1 cellular context compared by ENCODE assay signal in the genomic region with DNA sequence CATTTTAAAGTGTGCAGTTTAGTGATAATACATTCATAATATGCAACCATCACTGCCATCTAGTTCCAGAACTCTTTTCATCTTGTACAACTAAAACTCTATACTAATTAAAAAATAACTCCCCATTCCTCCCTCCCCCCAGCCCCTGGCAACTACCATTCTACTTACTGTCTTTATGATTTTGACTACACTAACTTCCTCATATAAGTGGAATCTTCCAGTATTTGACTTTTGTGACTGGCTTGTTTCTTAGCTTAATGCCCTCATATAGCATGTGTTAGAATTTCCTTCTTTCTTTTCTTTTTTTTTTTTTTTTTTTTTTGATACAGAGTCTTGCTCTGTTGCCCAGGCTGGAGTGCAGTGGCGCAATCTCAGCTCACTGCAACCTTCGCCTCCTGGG.
TF ChIP-seq lines count a peak whose summit lies in the region.

No MANE protein-coding gene starts in this region.

TF ChIP-seq in GM12878, 131 proteins besides CTCF, POLR2A, EP300 and RAD21:
- TF ChIP-seq CREB1 (IDR thresholded peaks at IDR 0.05; ENCODE audit: low read depth) (no peak), SUPT20H (IDR thresholded peaks at IDR 0.05; ENCODE audit: borderline replicate concordance, control insufficient read depth, low read depth, low read length) (no peak), CBX5 (IDR thresholded peaks at IDR 0.05; ENCODE audit: low read depth) (no peak), RELA (IDR thresholded peaks at IDR 0.05; ENCODE audit: borderline replicate concordance, partially characterized antibody) (no peak)
